ENCODE assay signal across 1 cellular context in the genomic region with DNA sequence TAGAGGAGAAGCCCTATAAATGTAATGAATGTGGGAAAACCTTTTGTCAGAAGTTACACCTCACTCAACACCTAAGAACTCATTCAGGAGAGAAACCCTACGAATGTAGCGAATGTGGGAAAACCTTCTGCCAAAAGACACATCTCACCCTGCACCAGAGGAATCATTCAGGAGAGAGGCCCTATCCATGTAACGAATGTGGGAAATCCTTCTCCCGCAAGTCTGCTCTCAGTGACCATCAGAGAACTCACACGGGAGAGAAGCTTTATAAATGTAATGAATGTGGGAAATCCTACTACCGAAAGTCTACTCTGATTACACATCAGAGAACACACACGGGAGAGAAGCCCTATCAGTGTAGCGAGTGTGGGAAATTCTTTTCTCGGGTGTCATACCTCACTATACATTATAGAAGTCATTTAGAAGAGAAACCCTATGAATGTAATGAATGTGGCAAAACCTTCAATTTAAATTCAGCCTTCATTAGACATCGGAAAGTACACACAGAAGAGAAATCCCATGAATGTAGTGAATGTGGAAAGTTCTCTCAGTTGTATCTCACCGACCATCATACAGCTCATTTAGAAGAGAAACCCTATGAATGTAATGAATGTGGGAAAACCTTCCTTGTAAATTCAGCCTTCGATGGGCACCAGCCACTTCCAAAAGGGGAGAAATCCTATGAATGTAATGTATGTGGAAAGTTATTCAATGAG.
TF ChIP-seq lines count a peak whose summit lies in the region.

No MANE protein-coding gene starts in this region.

TF ChIP-seq in liver, 16 proteins besides CTCF, POLR2A, EP300 and RAD21 (continued from another document):
- TF ChIP-seq, protein P1, sequence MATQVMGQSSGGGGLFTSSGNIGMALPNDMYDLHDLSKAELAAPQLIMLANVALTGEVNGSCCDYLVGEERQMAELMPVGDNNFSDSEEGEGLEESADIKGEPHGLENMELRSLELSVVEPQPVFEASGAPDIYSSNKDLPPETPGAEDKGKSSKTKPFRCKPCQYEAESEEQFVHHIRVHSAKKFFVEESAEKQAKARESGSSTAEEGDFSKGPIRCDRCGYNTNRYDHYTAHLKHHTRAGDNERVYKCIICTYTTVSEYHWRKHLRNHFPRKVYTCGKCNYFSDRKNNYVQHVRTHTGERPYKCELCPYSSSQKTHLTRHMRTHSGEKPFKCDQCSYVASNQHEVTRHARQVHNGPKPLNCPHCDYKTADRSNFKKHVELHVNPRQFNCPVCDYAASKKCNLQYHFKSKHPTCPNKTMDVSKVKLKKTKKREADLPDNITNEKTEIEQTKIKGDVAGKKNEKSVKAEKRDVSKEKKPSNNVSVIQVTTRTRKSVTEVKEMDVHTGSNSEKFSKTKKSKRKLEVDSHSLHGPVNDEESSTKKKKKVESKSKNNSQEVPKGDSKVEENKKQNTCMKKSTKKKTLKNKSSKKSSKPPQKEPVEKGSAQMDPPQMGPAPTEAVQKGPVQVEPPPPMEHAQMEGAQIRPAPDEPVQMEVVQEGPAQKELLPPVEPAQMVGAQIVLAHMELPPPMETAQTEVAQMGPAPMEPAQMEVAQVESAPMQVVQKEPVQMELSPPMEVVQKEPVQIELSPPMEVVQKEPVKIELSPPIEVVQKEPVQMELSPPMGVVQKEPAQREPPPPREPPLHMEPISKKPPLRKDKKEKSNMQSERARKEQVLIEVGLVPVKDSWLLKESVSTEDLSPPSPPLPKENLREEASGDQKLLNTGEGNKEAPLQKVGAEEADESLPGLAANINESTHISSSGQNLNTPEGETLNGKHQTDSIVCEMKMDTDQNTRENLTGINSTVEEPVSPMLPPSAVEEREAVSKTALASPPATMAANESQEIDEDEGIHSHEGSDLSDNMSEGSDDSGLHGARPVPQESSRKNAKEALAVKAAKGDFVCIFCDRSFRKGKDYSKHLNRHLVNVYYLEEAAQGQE (IDR thresholded peaks at IDR 0.05), result no peak
- no peak for TF ChIP-seq JUND (IDR thresholded peaks at IDR 0.05)
- TF ChIP-seq, protein P2, sequence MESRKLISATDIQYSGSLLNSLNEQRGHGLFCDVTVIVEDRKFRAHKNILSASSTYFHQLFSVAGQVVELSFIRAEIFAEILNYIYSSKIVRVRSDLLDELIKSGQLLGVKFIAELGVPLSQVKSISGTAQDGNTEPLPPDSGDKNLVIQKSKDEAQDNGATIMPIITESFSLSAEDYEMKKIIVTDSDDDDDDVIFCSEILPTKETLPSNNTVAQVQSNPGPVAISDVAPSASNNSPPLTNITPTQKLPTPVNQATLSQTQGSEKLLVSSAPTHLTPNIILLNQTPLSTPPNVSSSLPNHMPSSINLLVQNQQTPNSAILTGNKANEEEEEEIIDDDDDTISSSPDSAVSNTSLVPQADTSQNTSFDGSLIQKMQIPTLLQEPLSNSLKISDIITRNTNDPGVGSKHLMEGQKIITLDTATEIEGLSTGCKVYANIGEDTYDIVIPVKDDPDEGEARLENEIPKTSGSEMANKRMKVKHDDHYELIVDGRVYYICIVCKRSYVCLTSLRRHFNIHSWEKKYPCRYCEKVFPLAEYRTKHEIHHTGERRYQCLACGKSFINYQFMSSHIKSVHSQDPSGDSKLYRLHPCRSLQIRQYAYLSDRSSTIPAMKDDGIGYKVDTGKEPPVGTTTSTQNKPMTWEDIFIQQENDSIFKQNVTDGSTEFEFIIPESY (IDR thresholded peaks at IDR 0.05), result no peak
- TF ChIP-seq, protein P3, sequence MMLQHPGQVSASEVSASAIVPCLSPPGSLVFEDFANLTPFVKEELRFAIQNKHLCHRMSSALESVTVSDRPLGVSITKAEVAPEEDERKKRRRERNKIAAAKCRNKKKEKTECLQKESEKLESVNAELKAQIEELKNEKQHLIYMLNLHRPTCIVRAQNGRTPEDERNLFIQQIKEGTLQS (IDR thresholded peaks at IDR 0.05), result no peak
- TF ChIP-seq SP1 (IDR thresholded peaks at IDR 0.05), result no peak
- no peak for TF ChIP-seq HNF4A (conservative IDR thresholded peaks at IDR 0.05)
- TF ChIP-seq NR2F2 (IDR thresholded peaks at IDR 0.05), result no peak
- no peak for TF ChIP-seq HNF4G (IDR thresholded peaks at IDR 0.05)
- TF ChIP-seq FOXA1 (IDR thresholded peaks at IDR 0.05), result no peak
- no peak for TF ChIP-seq RXRA (IDR thresholded peaks at IDR 0.05)
- TF ChIP-seq TAF1 (conservative IDR thresholded peaks at IDR 0.05), result no peak
- TF ChIP-seq FOXA2 (IDR thresholded peaks at IDR 0.05), result no peak
- TF ChIP-seq GABPA (IDR thresholded peaks at IDR 0.05 in 1 of 2, conservative IDR thresholded peaks at IDR 0.05 in 1 of 2), result no peak
